14 cellular contexts compared by ENCODE assay signal in the genomic region with DNA sequence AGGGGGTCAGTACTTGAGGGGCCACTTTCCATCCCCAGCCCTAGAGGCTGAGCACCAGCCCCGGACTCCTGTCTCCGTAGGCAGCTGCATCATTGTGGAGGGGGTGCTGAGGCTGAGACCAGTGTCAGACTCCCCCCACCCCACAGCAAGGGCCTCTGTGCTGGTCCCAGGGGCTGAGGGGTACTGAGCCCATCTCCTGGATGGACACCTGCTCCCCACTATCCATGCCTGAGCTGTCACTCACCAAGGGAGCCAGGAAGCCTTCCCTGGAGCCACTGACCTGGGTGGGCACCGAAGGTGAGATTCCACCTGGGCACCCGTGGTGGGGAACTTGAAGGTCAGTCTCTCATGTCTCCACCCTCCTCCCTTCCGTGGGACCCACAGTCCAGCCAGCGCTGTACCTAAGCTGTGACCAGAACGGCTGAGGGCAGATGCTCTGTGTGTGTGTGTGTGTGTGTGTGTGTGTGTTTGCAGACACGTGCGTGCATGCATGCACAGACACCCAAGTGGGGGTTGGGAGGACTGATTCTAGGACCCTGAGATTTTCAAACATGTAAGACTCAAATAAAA. TPM values are rescaled to one million over a fixed set of nuclear protein-coding genes. Genes with fewer than 3 reads are reported as not detected.
A peak's percentile ranks its signal among the peaks of the same experiment; 100 is the strongest.
DNase-seq lines count a peak whose midpoint lies in the region; ATAC-seq lines count a peak whose summit lies in the region.
"Had no signal": no experiment of that assay in that cellular context is flagged by ENCODE, and none has a peak within 500 bp of the region (broad histone marks: within the 10 kb centered on the region; RNA-seq: fewer than 3 reads in every experiment).

No MANE protein-coding gene starts in this region.

- DNase-seq in stimulated activated naive CD8-positive, alpha-beta T cell treated with anti-CD3 and anti-CD28 coated beads, Interleukin-15, Interleukin-2, amounts not matched to agents 100 U/mL and 50 U/mL, for 24 hours = no peak
- DNase-seq in stimulated activated naive CD8-positive, alpha-beta T cell treated with anti-CD3 and anti-CD28 coated beads, Interleukin-15, amount 100 ng/mL, for 72 hours = no peak
- peak; percentile 81 for DNase-seq in mesenteric fat pad (ENCODE audit: low spot score)
- peak; percentile 1 for DNase-seq in retina
- DNase-seq in activated CD4-positive, alpha-beta T cell treated with anti-CD3 and anti-CD28 coated beads for 36 hours = no peak
- no peak for DNase-seq in NCI-H2081 (lab: John Stamatoyannopoulos, UW)
- no peak for DNase-seq in stimulated activated CD4-positive, alpha-beta T cell treated with anti-CD3 and anti-CD28 coated beads, Interleukin-1b, Interleukin-23, amount 100 ng/mL, for 48 hours
- DNase-seq: 8988T; Calu3; CD8-positive, alpha-beta T cell; DMS79 treated with DMSO at 0.1 percent for 48 hours; GF-D8; GM23248 had no signal

- CTCF ChIA-PET in activated CD4-positive, alpha-beta T cell treated with anti-CD3 and anti-CD28 coated beads for 36 hours (lab: Charles Lee) = interaction anchor here (0.6 to 1.6 kb wide), 2 partner anchors 155 to 157 kb away, joined by 3 read pairs; no protein-coding TSS in a partner anchor

- H3K9me3 Mint-ChIP-seq in stimulated activated naive CD8-positive, alpha-beta T cell treated with anti-CD3 and anti-CD28 coated beads, Interleukin-15, amount 100 ng/mL, for 72 hours = no peaks in the 10 kb centered on the region
- H3K9me3 Mint-ChIP-seq in activated CD4-positive, alpha-beta T cell treated with anti-CD3 and anti-CD28 coated beads for 36 hours (ENCODE audit: low read depth) = no peaks in the 10 kb centered on the region
- H3K9me3 Mint-ChIP-seq: CD8-positive, alpha-beta T cell had no signal

- H3K4me1 Mint-ChIP-seq in stimulated activated naive CD8-positive, alpha-beta T cell treated with anti-CD3 and anti-CD28 coated beads, Interleukin-15, amount 100 ng/mL, for 72 hours = no peaks in the 10 kb centered on the region
- H3K4me1 Mint-ChIP-seq in activated CD4-positive, alpha-beta T cell treated with anti-CD3 and anti-CD28 coated beads for 36 hours = no peaks in the 10 kb centered on the region

- H3K4me3 Mint-ChIP-seq in stimulated activated naive CD8-positive, alpha-beta T cell treated with anti-CD3 and anti-CD28 coated beads, Interleukin-15, amount 100 ng/mL, for 72 hours = no peak overlapping the region
- H3K4me3 Mint-ChIP-seq in activated CD4-positive, alpha-beta T cell treated with anti-CD3 and anti-CD28 coated beads for 36 hours = no peak overlapping the region
- H3K4me3 Mint-ChIP-seq: CD8-positive, alpha-beta T cell had no signal

- no peaks in the 10 kb centered on the region for H3K36me3 Mint-ChIP-seq in activated CD4-positive, alpha-beta T cell treated with anti-CD3 and anti-CD28 coated beads for 36 hours (ENCODE audit: low read depth)
- H3K36me3 Mint-ChIP-seq: CD8-positive, alpha-beta T cell had no signal

- intact Hi-C loops in activated CD4-positive, alpha-beta T cell treated with anti-CD3 and anti-CD28 coated beads for 36 hours (cut with DNase I, micrococcal nuclease) = no loop called here

- H3K27ac Mint-ChIP-seq in stimulated activated naive CD8-positive, alpha-beta T cell treated with anti-CD3 and anti-CD28 coated beads, Interleukin-15, amount 100 ng/mL, for 72 hours = no peak overlapping the region
- H3K27ac Mint-ChIP-seq in activated CD4-positive, alpha-beta T cell treated with anti-CD3 and anti-CD28 coated beads for 36 hours = no peak overlapping the region
- H3K27ac Mint-ChIP-seq: CD8-positive, alpha-beta T cell had no signal

- ATAC-seq in stimulated activated naive CD8-positive, alpha-beta T cell treated with anti-CD3 and anti-CD28 coated beads, Interleukin-15, Interleukin-2, amounts not matched to agents 100 U/mL and 50 U/mL, for 24 hours = peak; percentile 8
- no peak for ATAC-seq in stimulated activated naive CD8-positive, alpha-beta T cell treated with anti-CD3 and anti-CD28 coated beads, Interleukin-15, amount 100 ng/mL, for 72 hours
- ATAC-seq in activated CD4-positive, alpha-beta T cell treated with anti-CD3 and anti-CD28 coated beads for 36 hours = no peak
- ATAC-seq in HG03520 (IDR thresholded peaks at IDR 0.05; ENCODE audit: unreplicated experiment) = no peak
- ATAC-seq: CD8-positive, alpha-beta T cell had no signal

- POLR2A ChIA-PET in activated CD4-positive, alpha-beta T cell treated with anti-CD3 and anti-CD28 coated beads for 36 hours (lab: Charles Lee) = no interaction called here

- H3K27me3 Mint-ChIP-seq in stimulated activated naive CD8-positive, alpha-beta T cell treated with anti-CD3 and anti-CD28 coated beads, Interleukin-15, amount 100 ng/mL, for 72 hours = peaks cover 54% of the 10 kb centered on the region
- peaks cover 12% of the 10 kb centered on the region for H3K27me3 Mint-ChIP-seq in activated CD4-positive, alpha-beta T cell treated with anti-CD3 and anti-CD28 coated beads for 36 hours

RNA-seq across cellular contexts. Expression of gene DISP3, which starts 9.3 kb away (rescaled TPM):
- total RNA-seq in mesenteric fat pad = not detected
- under 1 TPM; 0.55 to 0.58 TPM for total RNA-seq in activated CD4-positive, alpha-beta T cell treated with anti-CD3 and anti-CD28 coated beads for 36 hours
- total RNA-seq: GM23248 had no signal

Comparison
In these comparisons a context has a peak if more than half of its experiments do, and no peak if none do; other contexts are left out.
1. DNase-seq: peak in mesenteric fat pad (single experiment) and retina (single experiment); none in stimulated activated naive CD8-positive, alpha-beta T cell treated with anti-CD3 and anti-CD28 coated beads, Interleukin-15, Interleukin-2, amounts not matched to agents 100 U/mL and 50 U/mL, for 24 hours (single experiment), stimulated activated naive CD8-positive, alpha-beta T cell treated with anti-CD3 and anti-CD28 coated beads, Interleukin-15, amount 100 ng/mL, for 72 hours (0 of 2), activated CD4-positive, alpha-beta T cell treated with anti-CD3 and anti-CD28 coated beads for 36 hours (single experiment), NCI-H2081 (0 of 2) and stimulated activated CD4-positive, alpha-beta T cell treated with anti-CD3 and anti-CD28 coated beads, Interleukin-1b, Interleukin-23, amount 100 ng/mL, for 48 hours (single experiment).